Comparison of ENCODE assay signal across 9 cellular contexts in genomic region chr12:126663304-126664094, GRCh38.
DNase-seq lines count a peak whose midpoint lies in the region; ATAC-seq and TF ChIP-seq lines count a peak whose summit lies in the region.
"Had no signal": no experiment of that assay in that cellular context is flagged by ENCODE, and none has a peak within 500 bp of the region (broad histone marks: within the 10 kb centered on the region; RNA-seq: fewer than 3 reads in every experiment).

No MANE protein-coding gene starts in this region.

- H3K27ac ChIP-seq in dorsolateral prefrontal cortex, result no peak overlapping the region

- H3K27me3 ChIP-seq in dorsolateral prefrontal cortex, result peaks cover 0 to 33% (median 0%) of the 10 kb centered on the region in 45 donors

- CTCF ChIA-PET in GM10248 (lab: Yijun Ruan, JAX), result interaction anchor here (1.4 kb wide), 1 partner anchor 69 kb away, joined by 3 read pairs; no protein-coding TSS in a partner anchor

- POLR2A ChIA-PET in GM10248 (lab: Yijun Ruan, JAX), result no interaction called here

- H3K4me3 ChIP-seq in epithelial cell of proximal tubule (ENCODE audit: low read depth, low read length), result no peak overlapping the region
- H3K4me3 ChIP-seq in dorsolateral prefrontal cortex, result no peak overlapping the region

- TF ChIP-seq CTCF in epithelial cell of proximal tubule (conservative IDR thresholded peaks at IDR 0.05; ENCODE audit: low read depth, low read length) (peak; percentile 32), GM10248 (IDR thresholded peaks at IDR 0.05; ENCODE audit: control extremely low read depth, extremely low read depth, low read depth, missing control alignments) (no peak), dorsolateral prefrontal cortex (IDR thresholded peaks at IDR 0.05 in 54 of 56, conservative IDR thresholded peaks at IDR 0.05 in 2 of 56; ENCODE audit: low read depth in 1 of 56, partially characterized antibody in 56 of 56) (peak in 3 of 56 donors; percentile 4 to 15 (median 14))

- intact Hi-C loops in dorsolateral prefrontal cortex (cut with DNase I), result no loop called here

- peak; percentile 0 for DNase-seq in stimulated activated CD4-positive, alpha-beta T cell treated with anti-CD3 and anti-CD28 coated beads, Interleukin-12 subunit alpha, Interleukin-12 subunit beta, amount 100 ng/mL, for 4 hours
- no peak for DNase-seq in stimulated activated CD4-positive, alpha-beta T cell treated with anti-CD3 and anti-CD28 coated beads, Interleukin-4, amount 100 ng/mL, for 4 hours
- DNase-seq in NCI-H2171 treated with DMSO at 0.1 percent for 48 hours (lab: John Stamatoyannopoulos, UW) (peak; percentile 16), epithelial cell of proximal tubule (ENCODE audit: low read depth) (no peak), GM10248 (ENCODE audit: extremely low spot score) (no peak), dorsolateral prefrontal cortex (no peak)
- DNase-seq: activated CD4-positive, CD25-positive, alpha-beta regulatory T cell treated with anti-CD3 and anti-CD28 coated beads, Interleukin-2, amount 50 U/mL, for 72 hours had no signal

- no peak for ATAC-seq in GM18517 (IDR thresholded peaks at IDR 0.05; ENCODE audit: unreplicated experiment)
- no peak for ATAC-seq in HG03025 (IDR thresholded peaks at IDR 0.05; ENCODE audit: low FRiP score, unreplicated experiment)

Comparison
In these comparisons a context has a peak if more than half of its experiments do, and no peak if none do; other contexts are left out.
1. DNase-seq: peak in stimulated activated CD4-positive, alpha-beta T cell treated with anti-CD3 and anti-CD28 coated beads, Interleukin-12 subunit alpha, Interleukin-12 subunit beta, amount 100 ng/mL, for 4 hours (single experiment) and NCI-H2171 treated with DMSO at 0.1 percent for 48 hours (single experiment); none in stimulated activated CD4-positive, alpha-beta T cell treated with anti-CD3 and anti-CD28 coated beads, Interleukin-4, amount 100 ng/mL, for 4 hours (0 of 2), epithelial cell of proximal tubule (single experiment), GM10248 (single experiment) and dorsolateral prefrontal cortex (0 of 10).